8 cellular contexts compared by ENCODE assay signal in genomic region chr15:59917504-59918157, GRCh38.
A peak's percentile ranks its signal among the peaks of the same experiment; 100 is the strongest.
DNase-seq lines count a peak whose midpoint lies in the region; ATAC-seq, FAIRE-seq and TF ChIP-seq lines count a peak whose summit lies in the region.

No MANE protein-coding gene starts in this region.

- H4K20me1 ChIP-seq in KMS-11 (ENCODE audit: insufficient read depth), result no peaks in the 10 kb centered on the region

- DNase-seq in DMS153 treated with DMSO at 0.1 percent for 48 hours (lab: John Stamatoyannopoulos, UW; ENCODE audit: unreplicated experiment), result peak; percentile 4
- DNase-seq in RWPE2 (ENCODE audit: low spot score), result peak; percentile 76
- peak; percentile 41 for DNase-seq in glomerular visceral epithelial cell (ENCODE audit: extremely low spot score)
- peak; percentile 75 for DNase-seq in small intestine
- DNase-seq in dedifferentiated amniotic fluid mesenchymal stem cell (ENCODE audit: extremely low spot score), result no peak

- no peaks in the 10 kb centered on the region for H3K27me3 ChIP-seq in KMS-11 (ENCODE audit: insufficient read depth, low read depth)
- no peaks in the 10 kb centered on the region for H3K27me3 ChIP-seq in RWPE2 (ENCODE audit: insufficient read depth, poor library complexity, severe bottlenecking)
- no peaks in the 10 kb centered on the region for H3K27me3 ChIP-seq in small intestine (ENCODE audit: control insufficient read depth in 2 of 2, insufficient read depth in 2 of 2, low read length in 2 of 2)

- H3K36me3 Mint-ChIP-seq in activated T-helper 17 cell treated with anti-CD3 and anti-CD28 coated beads, Interleukin-2, amount 50 U/mL, for 72 hours (ENCODE audit: low read depth), result no peaks in the 10 kb centered on the region

- no peak overlapping the region for H2AFZ ChIP-seq in KMS-11 (ENCODE audit: low read depth)

- H3K27ac ChIP-seq in KMS-11 (no peak overlapping the region), RWPE2 (ENCODE audit: poor library complexity, severe bottlenecking) (no peak overlapping the region), small intestine (ENCODE audit: low read depth in 1 of 2, low read length in 1 of 2) (no peak overlapping the region)

- peaks cover 6% of the 10 kb centered on the region for H3K27me3 Mint-ChIP-seq in activated T-helper 17 cell treated with anti-CD3 and anti-CD28 coated beads, Interleukin-2, amount 50 U/mL, for 72 hours

- H3K4me1 ChIP-seq in KMS-11 (ENCODE audit: low read depth, poor library complexity, severe bottlenecking) (peaks cover 6% of the 10 kb centered on the region), RWPE2 (ENCODE audit: insufficient read depth, poor library complexity, severe bottlenecking) (peaks cover 15% of the 10 kb centered on the region), small intestine (ENCODE audit: control insufficient read depth in 2 of 2, insufficient read depth in 1 of 2, low read depth in 1 of 2, low read length in 1 of 2) (no peaks in the 10 kb centered on the region)

- no peaks in the 10 kb centered on the region for H3K9me3 Mint-ChIP-seq in activated T-helper 17 cell treated with anti-CD3 and anti-CD28 coated beads, Interleukin-2, amount 50 U/mL, for 72 hours

- peak; percentile 78 for ATAC-seq in GM21515 (IDR thresholded peaks at IDR 0.05; ENCODE audit: unreplicated experiment)
- peak; percentile 72 for ATAC-seq in RWPE2 (ENCODE audit: low read depth)
- peak; percentile 48 for ATAC-seq in activated T-helper 17 cell treated with anti-CD3 and anti-CD28 coated beads, Interleukin-2, amount 50 U/mL, for 72 hours (replicated peaks)

- H3K9me3 ChIP-seq in RWPE2 (ENCODE audit: severe bottlenecking), result no peaks in the 10 kb centered on the region
- no peaks in the 10 kb centered on the region for H3K9me3 ChIP-seq in small intestine (ENCODE audit: control insufficient read depth, low read depth)

- H3K4me2 ChIP-seq in KMS-11, result no peak overlapping the region

- H3K36me3 ChIP-seq in KMS-11 (ENCODE audit: insufficient read depth), result no peaks in the 10 kb centered on the region
- no peaks in the 10 kb centered on the region for H3K36me3 ChIP-seq in RWPE2 (ENCODE audit: low read depth)
- H3K36me3 ChIP-seq in small intestine (ENCODE audit: control insufficient read depth in 2 of 2, insufficient read depth in 2 of 2, low read length in 2 of 2), result no peaks in the 10 kb centered on the region

- peaks cover 21% of the 10 kb centered on the region for H3K4me1 Mint-ChIP-seq in activated T-helper 17 cell treated with anti-CD3 and anti-CD28 coated beads, Interleukin-2, amount 50 U/mL, for 72 hours

- H3K27ac Mint-ChIP-seq in activated T-helper 17 cell treated with anti-CD3 and anti-CD28 coated beads, Interleukin-2, amount 50 U/mL, for 72 hours, result peak overlapping the region; percentile 34

- TF ChIP-seq CTCF in KMS-11 (conservative IDR thresholded peaks at IDR 0.05; ENCODE audit: low read depth, low read length), result peak; percentile 78
- TF ChIP-seq CTCF in RWPE2 (IDR thresholded peaks at IDR 0.05; ENCODE audit: poor library complexity, severe bottlenecking), result peak; percentile 90

- H3K9ac ChIP-seq in KMS-11, result no peak overlapping the region

- WGBS in small intestine, 3 donors, result 33 to 37% (median 36%) methylated on average over 10 of the region's 10 CpGs

- no peak for FAIRE-seq in small intestine (lab: Jason Lieb, UNC)

- H3K4me3 ChIP-seq in KMS-11 (IDR thresholded peaks at IDR 0.05; ENCODE audit: insufficient read depth, low read depth, low read length), result no peak overlapping the region
- H3K4me3 ChIP-seq in RWPE2 (ENCODE audit: severe bottlenecking), result no peak overlapping the region
- H3K4me3 ChIP-seq in small intestine (ENCODE audit: low read depth in 1 of 2, low read length in 2 of 2), result no peak overlapping the region

- H3K79me2 ChIP-seq in KMS-11 (ENCODE audit: insufficient read depth, low read depth), result no peaks in the 10 kb centered on the region

- peak overlapping the region; percentile 7 for H3K4me3 Mint-ChIP-seq in activated T-helper 17 cell treated with anti-CD3 and anti-CD28 coated beads, Interleukin-2, amount 50 U/mL, for 72 hours
